ENCODE assay signal across 23 cellular contexts in genomic region chr1:67189953-67190352, GRCh38. TPM values are rescaled to one million over a fixed set of nuclear protein-coding genes. Genes with fewer than 3 reads are reported as not detected.
DNase-seq lines count a peak whose midpoint lies in the region; ATAC-seq lines count a peak whose summit lies in the region.
"Had no signal": no experiment of that assay in that cellular context is flagged by ENCODE, and none has a peak within 500 bp of the region (broad histone marks: within the 10 kb centered on the region; RNA-seq: fewer than 3 reads in every experiment).

No MANE protein-coding gene starts in this region.

- no peaks in the 10 kb centered on the region for H3K9me3 Mint-ChIP-seq in activated T-cell treated with anti-CD3 and anti-CD28 coated beads, Interleukin-2, amount 50 U/mL, for 24 hours
- H3K9me3 Mint-ChIP-seq in stimulated activated memory B cell treated with anti-CD40 and anti-IgM and Interleukin-4, amounts not matched to agents 10 μg/mL and 1 μg/mL and 100 μg/mL, for 72 hours, result no peaks in the 10 kb centered on the region
- H3K9me3 Mint-ChIP-seq: neural crest cell had no signal

- DNase-seq in activated T-cell treated with anti-CD3 and anti-CD28 coated beads, Interleukin-2, amount 50 U/mL, for 24 hours, result no peak
- DNase-seq in activated T-cell treated with anti-CD3 and anti-CD28 coated beads for 4 hours, result no peak
- DNase-seq in T-helper 17 cell, result no peak
- DNase-seq in posterior vena cava (ENCODE audit: low spot score), result no peak
- no peak for DNase-seq in NCI-H1092 treated with DMSO at 0.1 percent for 48 hours (lab: John Stamatoyannopoulos, UW)
- DNase-seq: ACHN; activated effector memory CD4-positive, alpha-beta T cell treated with anti-CD3 and anti-CD28 coated beads, Interleukin-2, amount 50 U/mL, for 16 hours; DMS153; glutamatergic neuron; left ventricle myocardium inferior; NCI-H1417; NCI-H69; psoas muscle; substantia nigra; SW 1271 had no signal

- H3K36me3 Mint-ChIP-seq in activated T-cell treated with anti-CD3 and anti-CD28 coated beads, Interleukin-2, amount 50 U/mL, for 24 hours (ENCODE audit: low read depth), result peaks cover 10% of the 10 kb centered on the region
- H3K36me3 Mint-ChIP-seq in T-helper 17 cell (ENCODE audit: low read depth), result no peaks in the 10 kb centered on the region
- H3K36me3 Mint-ChIP-seq in stimulated activated memory B cell treated with anti-CD40 and anti-IgM and Interleukin-4, amounts not matched to agents 10 μg/mL and 1 μg/mL and 100 μg/mL, for 72 hours, result no peaks in the 10 kb centered on the region
- H3K36me3 Mint-ChIP-seq: CD14-positive monocyte had no signal

- intact Hi-C loops in posterior vena cava (cut with DNase I), result no loop called here

- H3K4me3 Mint-ChIP-seq in activated T-cell treated with anti-CD3 and anti-CD28 coated beads, Interleukin-2, amount 50 U/mL, for 24 hours, result peak overlapping the region; percentile 32
- peak overlapping the region; percentile 3 for H3K4me3 Mint-ChIP-seq in T-helper 17 cell
- H3K4me3 Mint-ChIP-seq in stimulated activated memory B cell treated with anti-CD40 and anti-IgM and Interleukin-4, amounts not matched to agents 10 μg/mL and 1 μg/mL and 100 μg/mL, for 72 hours, result no peak overlapping the region
- H3K4me3 Mint-ChIP-seq: CD14-positive monocyte, neural crest cell had no signal

- H3K4me1 Mint-ChIP-seq in activated T-cell treated with anti-CD3 and anti-CD28 coated beads, Interleukin-2, amount 50 U/mL, for 24 hours (ENCODE audit: low read depth), result peaks cover 22% of the 10 kb centered on the region
- peaks cover 13% of the 10 kb centered on the region for H3K4me1 Mint-ChIP-seq in T-helper 17 cell
- H3K4me1 Mint-ChIP-seq in stimulated activated memory B cell treated with anti-CD40 and anti-IgM and Interleukin-4, amounts not matched to agents 10 μg/mL and 1 μg/mL and 100 μg/mL, for 72 hours, result no peaks in the 10 kb centered on the region
- H3K4me1 Mint-ChIP-seq: CD14-positive monocyte had no signal

- H3K27me3 Mint-ChIP-seq in activated T-cell treated with anti-CD3 and anti-CD28 coated beads, Interleukin-2, amount 50 U/mL, for 24 hours, result no peaks in the 10 kb centered on the region
- H3K27me3 Mint-ChIP-seq in T-helper 17 cell, result no peaks in the 10 kb centered on the region
- H3K27me3 Mint-ChIP-seq in stimulated activated memory B cell treated with anti-CD40 and anti-IgM and Interleukin-4, amounts not matched to agents 10 μg/mL and 1 μg/mL and 100 μg/mL, for 72 hours, result no peaks in the 10 kb centered on the region

- no peaks in the 10 kb centered on the region for H3K9me3 ChIP-seq in T-helper 17 cell (ENCODE audit: control insufficient read depth, low read length, poor library complexity, severe bottlenecking)
- H3K9me3 ChIP-seq: left ventricle myocardium inferior, psoas muscle had no signal

- H3K27ac Mint-ChIP-seq in activated T-cell treated with anti-CD3 and anti-CD28 coated beads, Interleukin-2, amount 50 U/mL, for 24 hours, result no peak overlapping the region
- no peak overlapping the region for H3K27ac Mint-ChIP-seq in T-helper 17 cell
- no peak overlapping the region for H3K27ac Mint-ChIP-seq in stimulated activated memory B cell treated with anti-CD40 and anti-IgM and Interleukin-4, amounts not matched to agents 10 μg/mL and 1 μg/mL and 100 μg/mL, for 72 hours
- H3K27ac Mint-ChIP-seq: CD14-positive monocyte had no signal

- ATAC-seq in HG02588 (IDR thresholded peaks at IDR 0.05; ENCODE audit: unreplicated experiment), result peak; percentile 47
- no peak for ATAC-seq in T-helper 17 cell
- ATAC-seq in stimulated activated memory B cell treated with anti-CD40 and anti-IgM and Interleukin-4, amounts not matched to agents 10 μg/mL and 1 μg/mL and 100 μg/mL, for 72 hours, result peak; percentile 50
- no peak for ATAC-seq in GM19463 (IDR thresholded peaks at IDR 0.05; ENCODE audit: unreplicated experiment)
- ATAC-seq: psoas muscle, Right ventricle myocardium inferior had no signal

RNA-seq across cellular contexts. Expression of gene IL23R, which starts 23.7 kb away (rescaled TPM):
- total RNA-seq in T-helper 17 cell, result 1 to 10 TPM; 2.4 to 2.8 TPM
- total RNA-seq in posterior vena cava, result not detected
- total RNA-seq: left ventricle myocardium inferior, neural crest cell, psoas muscle, Right ventricle myocardium inferior, skeletal muscle tissue had no signal

RNA-seq across cellular contexts. Expression of gene C1orf141, which starts 55.2 kb away (rescaled TPM):
- total RNA-seq in T-helper 17 cell (not detected), posterior vena cava (not detected)
- total RNA-seq: activated CD8-positive, alpha-beta memory T cell treated with anti-CD3 and anti-CD28 coated beads for 36 hours; left ventricle myocardium inferior; neural crest cell; psoas muscle; Right ventricle myocardium inferior; skeletal muscle tissue had no signal

Comparison
In these comparisons a context has a peak if more than half of its experiments do, and no peak if none do; other contexts are left out.
1. ATAC-seq: peak in HG02588 (single experiment) and stimulated activated memory B cell treated with anti-CD40 and anti-IgM and Interleukin-4, amounts not matched to agents 10 μg/mL and 1 μg/mL and 100 μg/mL, for 72 hours (single experiment); none in T-helper 17 cell (single experiment) and GM19463 (single experiment).